ENCODE assay signal across 20 cellular contexts in genomic region chr3:10723991-10724390, GRCh38.
DNase-seq lines count a peak whose midpoint lies in the region; ATAC-seq, FAIRE-seq and TF ChIP-seq lines count a peak whose summit lies in the region.
"Had no signal": no experiment of that assay in that cellular context is flagged by ENCODE, and none has a peak within 500 bp of the region (broad histone marks: within the 10 kb centered on the region; RNA-seq: fewer than 3 reads in every experiment).

No MANE protein-coding gene starts in this region.

- H4K20me1 ChIP-seq in GM23338 (replicated peaks; ENCODE audit: insufficient read depth) (no peaks in the 10 kb centered on the region), K562 (replicated peaks; ENCODE audit: control insufficient read depth, insufficient read depth, low read length) (no peaks in the 10 kb centered on the region; the same call in 1 of the 2 replicates), neural progenitor cell (ENCODE audit: low read depth) (no peaks in the 10 kb centered on the region)
- H4K20me1 ChIP-seq: BLaER1 had no signal

- no peaks in the 10 kb centered on the region for H3F3A ChIP-seq in GM23338 (replicated peaks; ENCODE audit: low read depth)
- no peaks in the 10 kb centered on the region for H3F3A ChIP-seq in neural progenitor cell (ENCODE audit: low read depth)

- TF ChIP-seq EP300 in K562 (IDR thresholded peaks at IDR 0.05; ENCODE audit: low read length), result no peak

- H3K27me3 Mint-ChIP-seq in GM23338 (ENCODE audit: insufficient read depth, low read depth, poor library complexity) (peaks cover 4% of the 10 kb centered on the region), neural progenitor cell (ENCODE audit: insufficient read depth, low read depth) (peaks cover 6% of the 10 kb centered on the region)

- WGBS in K562 (ENCODE audit: insufficient coverage, low coverage, missing lambda C conversion rate), result 0% methylated on average over 6 of the region's 6 CpGs

- H3K9me3 ChIP-seq in K562 (replicated peaks; ENCODE audit: control insufficient read depth, insufficient read depth, low read depth, low read length), result no peaks in the 10 kb centered on the region
- H3K9me3 ChIP-seq in neural progenitor cell (ENCODE audit: low read depth), result no peaks in the 10 kb centered on the region
- H3K9me3 ChIP-seq: BLaER1 had no signal

- H3K36me3 ChIP-seq in GM23338 (ENCODE audit: insufficient read depth), result no peaks in the 10 kb centered on the region
- no peaks in the 10 kb centered on the region for H3K36me3 ChIP-seq in K562 (ENCODE audit: control insufficient read depth, insufficient read depth, low read length)
- no peaks in the 10 kb centered on the region for H3K36me3 ChIP-seq in neural progenitor cell
- H3K36me3 ChIP-seq: BLaER1 had no signal

- H3K4me2 ChIP-seq in GM23338 (no peak overlapping the region), K562 (ENCODE audit: insufficient read depth, low read length) (no peak overlapping the region), neural progenitor cell (no peak overlapping the region)

- H3K36me3 Mint-ChIP-seq in GM23338 (ENCODE audit: low read depth), result no peaks in the 10 kb centered on the region
- H3K36me3 Mint-ChIP-seq in neural progenitor cell, result no peaks in the 10 kb centered on the region
- H3K36me3 Mint-ChIP-seq: CD14-positive monocyte; CD4-positive, alpha-beta memory T cell; IgD-negative memory B cell had no signal

- H3K27ac ChIP-seq in GM23338 (ENCODE audit: low read depth) (no peak overlapping the region), K562 (ENCODE audit: extremely low read depth, low read depth, low read length) (no peak overlapping the region), neural progenitor cell (no peak overlapping the region)
- H3K27ac ChIP-seq: BLaER1 had no signal

- H3K4me1 ChIP-seq in GM23338 (ENCODE audit: insufficient read depth) (peaks cover 6% of the 10 kb centered on the region; the same call in 1 of the 2 replicates), K562 (replicated peaks in 1 of 2; ENCODE audit: control insufficient read depth in 2 of 2, insufficient read depth in 2 of 2, low read length in 2 of 2) (no peaks in the 10 kb centered on the region; a peak in 1 of 5 replicates), neural progenitor cell (no peaks in the 10 kb centered on the region)

- H2AFZ ChIP-seq in GM23338, result 0 out of 2 replicates have a peak overlapping the region, but pooled peaks have one; percentile 77
- no peak overlapping the region for H2AFZ ChIP-seq in K562 (ENCODE audit: low read depth, low read length)
- peak overlapping the region; percentile 57 for H2AFZ ChIP-seq in neural progenitor cell (replicated peaks)

- H3K9me2 ChIP-seq in GM23338 (ENCODE audit: insufficient read depth), result no peaks in the 10 kb centered on the region

- peaks cover 18% of the 10 kb centered on the region for H3K4me1 Mint-ChIP-seq in GM23338
- H3K4me1 Mint-ChIP-seq in neural progenitor cell, result no peaks in the 10 kb centered on the region
- H3K4me1 Mint-ChIP-seq: CD14-positive monocyte; CD4-positive, alpha-beta memory T cell had no signal

- TF ChIP-seq POLR2A in K562 (conservative IDR thresholded peaks at IDR 0.05), result no peak

- no peaks in the 10 kb centered on the region for H3K79me2 ChIP-seq in GM23338 (replicated peaks; ENCODE audit: insufficient read depth)
- no peaks in the 10 kb centered on the region for H3K79me2 ChIP-seq in K562 (ENCODE audit: control insufficient read depth, insufficient read depth, low read length)
- no peaks in the 10 kb centered on the region for H3K79me2 ChIP-seq in neural progenitor cell (ENCODE audit: low read depth)

- peak; percentile 28; the same call in 1 of the 3 replicates for ATAC-seq in GM23338
- ATAC-seq in K562, result no peak
- ATAC-seq: GM12878, HCT116, HepG2 had no signal

- FAIRE-seq in K562 (lab: Jason Lieb, UNC), result no peak
- FAIRE-seq: GM12878, HepG2 had no signal

- BruUV-seq in K562 (replicated peaks; lab: Mats Ljungman, UMichigan), result no TSS peak

- H3K9me3 Mint-ChIP-seq in GM23338 (no peaks in the 10 kb centered on the region), neural progenitor cell (peaks cover under 1% of the 10 kb centered on the region)
- H3K9me3 Mint-ChIP-seq: HFFc6, IgD-negative memory B cell had no signal

- H3K9ac ChIP-seq in K562 (ENCODE audit: insufficient read depth in 1 of 2, low read depth in 2 of 2, low read length in 2 of 2) (no peak overlapping the region), neural progenitor cell (no peak overlapping the region)
- H3K9ac ChIP-seq: BLaER1 had no signal

- CTCF ChIA-PET in K562 (lab: Yijun Ruan, JAX; ENCODE audit: low intra/inter-chr PET ratio), result no interaction called here

- DNase-seq in GM23338 (ENCODE audit: low spot score), result no peak
- no peak for DNase-seq in K562 (ENCODE audit: extremely low read depth in 1 of 4, low spot score in 3 of 4)
- peak; percentile 26 for DNase-seq in islet precursor cell
- no peak for DNase-seq in neural progenitor cell (ENCODE audit: low spot score)
- no peak for DNase-seq in LoVo (ENCODE audit: low spot score)
- no peak for DNase-seq in germinal center (ENCODE audit: low spot score)
- DNase-seq in NCI-H2227 treated with DMSO at 0.1 percent for 48 hours (lab: John Stamatoyannopoulos, UW), result no peak
- DNase-seq: 8988T; Calu3; CD4-positive, alpha-beta memory T cell; DMS53; DND-41; EL; HFFc6 had no signal

- no peaks in the 10 kb centered on the region for H3K9me1 ChIP-seq in K562 (ENCODE audit: control insufficient read depth, insufficient read depth, low read length)

- no peak for TF ChIP-seq RAD21 in K562 (CRISPR knock-in tag; conservative IDR thresholded peaks at IDR 0.05 in 1 of 2, IDR thresholded peaks at IDR 0.05 in 1 of 2)

- in situ Hi-C loops in K562 (cut with MboI), result no loop called here

- intact Hi-C loops in K562 (cut with micrococcal nuclease), result no loop called here

- H3K4me3 ChIP-seq in GM23338 (no peak overlapping the region), K562 (no peak overlapping the region), neural progenitor cell (no peak overlapping the region)
- H3K4me3 ChIP-seq: BLaER1, GM12878 had no signal

- H3K27ac Mint-ChIP-seq in GM23338 (no peak overlapping the region), neural progenitor cell (no peak overlapping the region)
- H3K27ac Mint-ChIP-seq: CD4-positive, alpha-beta memory T cell; HFFc6; IgD-negative memory B cell had no signal

- TF ChIP-seq CTCF in GM23338 (conservative IDR thresholded peaks at IDR 0.05; ENCODE audit: low read depth in 2 of 2) (no peak), K562 (IDR thresholded peaks at IDR 0.05 in 2 of 3, conservative IDR thresholded peaks at IDR 0.05 in 1 of 3; ENCODE audit: insufficient read depth in 2 of 3, low read depth in 1 of 3, low read length in 3 of 3) (no peak), neural progenitor cell (IDR thresholded peaks at IDR 0.05) (no peak)

- H3K4me3 Mint-ChIP-seq in GM23338 (no peak overlapping the region), neural progenitor cell (no peak overlapping the region)
- H3K4me3 Mint-ChIP-seq: CD14-positive monocyte; CD4-positive, alpha-beta memory T cell; HFFc6; IgD-negative memory B cell had no signal

- H3K27me3 ChIP-seq in GM23338 (ENCODE audit: insufficient read depth) (no peaks in the 10 kb centered on the region), K562 (ENCODE audit: control insufficient read depth in 2 of 2, insufficient read depth in 2 of 2, low read length in 2 of 2) (peaks cover 4 to 7% of the 10 kb centered on the region in 2 experiments; a peak in 3 of 5 replicates), neural progenitor cell (no peaks in the 10 kb centered on the region)
- H3K27me3 ChIP-seq: BLaER1 had no signal

- POLR2A ChIA-PET in K562 (lab: Yijun Ruan, JAX), result interaction anchor here (0.6 kb wide), 1 partner anchor 178 kb away, joined by 3 read pairs; no protein-coding TSS in a partner anchor

TF ChIP-seq in GM23338, 12 proteins besides CTCF, POLR2A, EP300 and RAD21 (continues in another document):
- TF ChIP-seq ZNF331 (CRISPR knock-in tag; IDR thresholded peaks at IDR 0.05; ENCODE audit: low read depth) (no peak), EZH2phosphoT487 (IDR thresholded peaks at IDR 0.05; ENCODE audit: unreplicated experiment) (no peak), STAT1 (IDR thresholded peaks at IDR 0.05; ENCODE audit: unreplicated experiment) (no peak), ZNF114 (CRISPR knock-in tag; IDR thresholded peaks at IDR 0.05) (no peak), EZH2 (IDR thresholded peaks at IDR 0.05; ENCODE audit: low read depth, unreplicated experiment) (no peak), ETS1 (IDR thresholded peaks at IDR 0.05) (no peak), JUNB (IDR thresholded peaks at IDR 0.05; ENCODE audit: unreplicated experiment) (no peak)

TF ChIP-seq in K562, 482 proteins besides CTCF, POLR2A, EP300 and RAD21:
- TF ChIP-seq ZNF778 (CRISPR knock-in tag; IDR thresholded peaks at IDR 0.05), result no peak
- peak; percentile 21 for TF ChIP-seq RBM25 (IDR thresholded peaks at IDR 0.05; ENCODE audit: low read depth, low read length, severe bottlenecking)
